In the genomic region with DNA sequence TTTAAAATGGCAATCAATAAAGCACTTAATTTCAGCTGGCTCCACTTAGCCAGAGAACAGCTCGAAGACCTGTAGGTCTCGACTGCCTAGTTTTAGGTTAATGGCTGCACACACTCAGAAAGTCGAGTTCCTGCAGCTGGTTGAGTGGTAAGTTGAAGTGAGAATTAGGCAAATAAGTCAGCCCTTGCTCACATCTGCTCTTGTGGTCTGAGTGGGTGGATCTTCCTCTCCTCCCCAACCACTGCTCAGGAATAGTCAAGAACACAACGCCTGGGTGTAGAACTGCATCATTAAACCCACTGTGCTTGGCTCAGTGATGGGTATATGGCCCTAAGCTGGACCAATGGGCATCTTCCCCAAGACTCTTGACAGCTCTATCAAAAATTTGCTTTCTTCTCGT, we compare ENCODE assay signal across 8 cellular contexts. TPM values are rescaled to one million over a fixed set of nuclear protein-coding genes. Genes with fewer than 3 reads are reported as not detected.
A peak's percentile ranks its signal among the peaks of the same experiment; 100 is the strongest.
DNase-seq lines count a peak whose midpoint lies in the region; ATAC-seq and TF ChIP-seq lines count a peak whose summit lies in the region.

No MANE protein-coding gene starts in this region.

- no peak for TF ChIP-seq CTCF in smooth muscle cell (IDR thresholded peaks at IDR 0.05; ENCODE audit: borderline replicate concordance, insufficient read depth, poor library complexity, severe bottlenecking)

- H3K4me1 ChIP-seq in smooth muscle cell (ENCODE audit: low read depth): peaks cover 8% of the 10 kb centered on the region

- no peaks in the 10 kb centered on the region for H4K20me1 ChIP-seq in smooth muscle cell (ENCODE audit: low read depth)

- no peak overlapping the region for H3K4me3 Mint-ChIP-seq in activated naive CD4-positive, alpha-beta T cell treated with anti-CD3 and anti-CD28 coated beads, Interleukin-2, amount 10 ng/mL, durations not matched to agents 7 days and 5 days

- H3K27me3 Mint-ChIP-seq in activated naive CD4-positive, alpha-beta T cell treated with anti-CD3 and anti-CD28 coated beads, Interleukin-2, amount 10 ng/mL, durations not matched to agents 7 days and 5 days: no peaks in the 10 kb centered on the region

- H3K27me3 ChIP-seq in smooth muscle cell (ENCODE audit: low read depth): no peaks in the 10 kb centered on the region

- no peaks in the 10 kb centered on the region for H3F3A ChIP-seq in smooth muscle cell (ENCODE audit: low read depth)

- peaks cover 28% of the 10 kb centered on the region for H3K36me3 Mint-ChIP-seq in activated naive CD4-positive, alpha-beta T cell treated with anti-CD3 and anti-CD28 coated beads, Interleukin-2, amount 10 ng/mL, durations not matched to agents 7 days and 5 days

- CTCF ChIA-PET in activated naive CD4-positive, alpha-beta T cell treated with anti-CD3 and anti-CD28 coated beads, Interleukin-2, amount 10 ng/mL, durations not matched to agents 7 days and 5 days (lab: Charles Lee): interaction anchor here (0.7 to 2.5 kb wide), 8 partner anchors 9 to 165 kb away, joined by 3 to 10 read pairs (median 4); no protein-coding TSS in a partner anchor

- peaks cover 98% of the 10 kb centered on the region for H3K4me1 Mint-ChIP-seq in activated naive CD4-positive, alpha-beta T cell treated with anti-CD3 and anti-CD28 coated beads, Interleukin-2, amount 10 ng/mL, durations not matched to agents 7 days and 5 days

- no peak overlapping the region for H3K4me3 ChIP-seq in smooth muscle cell

- ATAC-seq in GM19468 (IDR thresholded peaks at IDR 0.05; ENCODE audit: extremely low read depth, unreplicated experiment): peak; percentile 85
- peak; percentile 69 for ATAC-seq in HG03457 (IDR thresholded peaks at IDR 0.05; ENCODE audit: unreplicated experiment)

- H3K27ac ChIP-seq in substantia nigra (ENCODE audit: low read depth, low read length, poor library complexity, severe bottlenecking): no peak overlapping the region
- H3K27ac ChIP-seq in smooth muscle cell (ENCODE audit: low read depth): no peak overlapping the region

- no peaks in the 10 kb centered on the region for H3K36me3 ChIP-seq in smooth muscle cell (ENCODE audit: low read depth)

- peaks cover 14% of the 10 kb centered on the region for H3K9me3 Mint-ChIP-seq in activated naive CD4-positive, alpha-beta T cell treated with anti-CD3 and anti-CD28 coated beads, Interleukin-2, amount 10 ng/mL, durations not matched to agents 7 days and 5 days

- WGBS in smooth muscle cell (ENCODE audit: low lambda C conversion rate): 76% methylated on average over 5 of the region's 5 CpGs

- H3K27ac Mint-ChIP-seq in activated naive CD4-positive, alpha-beta T cell treated with anti-CD3 and anti-CD28 coated beads, Interleukin-2, amount 10 ng/mL, durations not matched to agents 7 days and 5 days: peak overlapping the region; percentile 76

- H3K9ac ChIP-seq in smooth muscle cell (ENCODE audit: low read depth): no peak overlapping the region

- no peaks in the 10 kb centered on the region for H3K9me3 ChIP-seq in smooth muscle cell (replicated peaks; ENCODE audit: low read depth)

- no peak overlapping the region for H2AFZ ChIP-seq in smooth muscle cell (ENCODE audit: low read depth)

- no peak overlapping the region for H3K4me2 ChIP-seq in smooth muscle cell

- H3K79me2 ChIP-seq in smooth muscle cell (ENCODE audit: low read depth): no peaks in the 10 kb centered on the region

- peak; percentile 28 for DNase-seq in ELR (ENCODE audit: low read depth)
- DNase-seq in activated naive CD4-positive, alpha-beta T cell treated with anti-CD3 and anti-CD28 coated beads, Interleukin-2, amount 10 ng/mL, durations not matched to agents 7 days and 5 days: peak; percentile 50
- no peak for DNase-seq in substantia nigra (lab: John Stamatoyannopoulos, UW)
- DNase-seq in NCI-H2227 treated with DMSO at 0.1 percent for 48 hours (lab: John Stamatoyannopoulos, UW): no peak
- no peak for DNase-seq in smooth muscle cell (lab: John Stamatoyannopoulos, UW; ENCODE audit: unreplicated experiment)
- no peak for DNase-seq in GDM1 (lab: John Stamatoyannopoulos, UW)

RNA-seq across cellular contexts. Expression of a gene that starts 20.9 kb away (rescaled TPM):
- 112 and 117 TPM in 2 replicates for total RNA-seq in smooth muscle cell
- 62.2 and 62.6 TPM in 2 replicates for polyA plus RNA-seq in smooth muscle cell

RNA-seq across cellular contexts. Expression of a gene that starts 55.8 kb away (rescaled TPM):
- 1.5 TPM in 1 of 2 replicates, not detected in the other for total RNA-seq in smooth muscle cell
- 0.38 TPM in 1 of 2 replicates, not detected in the other for polyA plus RNA-seq in smooth muscle cell

Comparison
In these comparisons a context has a peak if more than half of its experiments do, and no peak if none do; other contexts are left out.
1. DNase-seq: peak in ELR (single experiment) and activated naive CD4-positive, alpha-beta T cell treated with anti-CD3 and anti-CD28 coated beads, Interleukin-2, amount 10 ng/mL, durations not matched to agents 7 days and 5 days (single experiment); none in substantia nigra (0 of 49), NCI-H2227 treated with DMSO at 0.1 percent for 48 hours (single experiment), smooth muscle cell (single experiment) and GDM1 (single experiment).